In genomic region chr1:208166340-208167138, GRCh38 we compare ENCODE assay signal across 27 cellular contexts.
DNase-seq lines count a peak whose midpoint lies in the region; ATAC-seq, FAIRE-seq and TF ChIP-seq lines count a peak whose summit lies in the region.
"Had no signal": no experiment of that assay in that cellular context is flagged by ENCODE, and none has a peak within 500 bp of the region (broad histone marks: within the 10 kb centered on the region; RNA-seq: fewer than 3 reads in every experiment).

No MANE protein-coding gene starts in this region.

- no peak overlapping the region for H3K4me3 ChIP-seq in keratinocyte (ENCODE audit: control insufficient read depth in 2 of 3, extremely low read depth in 1 of 3, insufficient read depth in 2 of 3, low read depth in 1 of 3, low read length in 3 of 3)
- H3K4me3 ChIP-seq in upper lobe of right lung = no peak overlapping the region
- no peak overlapping the region for H3K4me3 ChIP-seq in transverse colon
- H3K4me3 ChIP-seq: ascending aorta, dorsolateral prefrontal cortex, gastrocnemius medialis, SJSA1, thyroid gland had no signal

- H3K9me3 ChIP-seq in keratinocyte (ENCODE audit: control insufficient read depth, low read depth, low read length) = no peaks in the 10 kb centered on the region
- no peaks in the 10 kb centered on the region for H3K9me3 ChIP-seq in upper lobe of right lung
- H3K9me3 ChIP-seq in transverse colon = no peaks in the 10 kb centered on the region
- H3K9me3 ChIP-seq: ascending aorta, gastrocnemius medialis, SJSA1, thyroid gland had no signal

- H2AFZ ChIP-seq in keratinocyte (ENCODE audit: control insufficient read depth, low read length) = no peak overlapping the region

- H3K79me2 ChIP-seq in keratinocyte (ENCODE audit: control insufficient read depth, insufficient read depth, low read length) = no peaks in the 10 kb centered on the region

- ATAC-seq in upper lobe of right lung = peak; percentile 82
- ATAC-seq: gastrocnemius medialis, PC-3 had no signal

- WGBS in transverse colon (ENCODE audit: low coverage in 1 of 2), 2 donors = 48 to 72% methylated on average over 3 to 4 of the region's 4 CpGs

- no peak for TF ChIP-seq POLR2A in transverse colon (IDR thresholded peaks at IDR 0.05)

- peaks cover 20% of the 10 kb centered on the region for H3K4me1 ChIP-seq in keratinocyte (ENCODE audit: control insufficient read depth, extremely low read depth, insufficient read depth, low read length)
- peaks cover 25% of the 10 kb centered on the region for H3K4me1 ChIP-seq in upper lobe of right lung
- peaks cover 11 to 33% (median 23%) of the 10 kb centered on the region in 4 donors for H3K4me1 ChIP-seq in transverse colon

- TF ChIP-seq CTCF in MCF 10A (IDR thresholded peaks at IDR 0.05; ENCODE audit: unreplicated experiment) = no peak
- TF ChIP-seq CTCF in keratinocyte (optimal IDR thresholded peaks at IDR 0.05 in 1 of 3, IDR thresholded peaks at IDR 0.05 in 1 of 3, conservative IDR thresholded peaks at IDR 0.05 in 1 of 3; ENCODE audit: extremely low read depth in 1 of 3, insufficient read depth in 2 of 3, low read length in 3 of 3) = no peak
- TF ChIP-seq CTCF in upper lobe of right lung (IDR thresholded peaks at IDR 0.05) = no peak
- no peak for TF ChIP-seq CTCF in transverse colon (IDR thresholded peaks at IDR 0.05)

- peak overlapping the region; percentile 3 for H3K9ac ChIP-seq in keratinocyte (ENCODE audit: control insufficient read depth, extremely low read depth, insufficient read depth, low read length)

- DNase-seq in NCI-H82 (lab: John Stamatoyannopoulos, UW) (peak; percentile 28), NCI-H82 treated with DMSO at 0.1 percent for 48 hours (lab: John Stamatoyannopoulos, UW; ENCODE audit: unreplicated experiment) (no peak), MCF 10A (ENCODE audit: unreplicated experiment) (peak; percentile 71), keratinocyte (ENCODE audit: low read depth, low spot score) (peak; percentile 45), upper lobe of right lung (no peak), NCI-H187 treated with DMSO at 0.1 percent for 48 hours (lab: John Stamatoyannopoulos, UW) (no peak), transverse colon (no peak), T1000 (lab: John Stamatoyannopoulos, UW) (no peak)
- DNase-seq: activated CD4-positive, alpha-beta T cell treated with anti-CD3 and anti-CD28 coated beads, Interleukin-2, amount 10 ng/mL, durations not matched to agents 7 days and 5 days; central memory CD4-positive, alpha-beta T cell; dorsolateral prefrontal cortex; gastrocnemius medialis; NCI-H526; occipital lobe; PC-3; stimulated activated CD4-positive, alpha-beta T cell treated with anti-CD3 and anti-CD28 coated beads, Interleukin-12 subunit alpha, Interleukin-12 subunit beta, amount 100 ng/mL, for 4 hours; stimulated activated CD4-positive, alpha-beta T cell treated with anti-CD3 and anti-CD28 coated beads, Interleukin-4, amount 100 ng/mL, for 4 hours; thyroid gland had no signal

- peak; percentile 91 for FAIRE-seq in keratinocyte (lab: Jason Lieb, UNC)
- FAIRE-seq: A204.1 had no signal

- BruUV-seq in MCF 10A (replicated peaks; lab: Mats Ljungman, UMichigan) = no TSS peak

- dilution Hi-C loops in keratinocyte (cut with MboI; ENCODE audit: extremely low pct_ligation_motif_present, low sequenced_read_pairs) = no loop called here

- H3K27me3 ChIP-seq in keratinocyte (ENCODE audit: control insufficient read depth, extremely low read depth, insufficient read depth, low read length) (no peaks in the 10 kb centered on the region), upper lobe of right lung (no peaks in the 10 kb centered on the region), transverse colon (no peaks in the 10 kb centered on the region)
- H3K27me3 ChIP-seq: ascending aorta, gastrocnemius medialis, SJSA1, thyroid gland had no signal

- peaks cover 55% of the 10 kb centered on the region for H3K4me1 Mint-ChIP-seq in MCF 10A (ENCODE audit: insufficient read depth, unreplicated experiment)
- H3K4me1 Mint-ChIP-seq: activated CD4-positive, alpha-beta T cell treated with anti-CD3 and anti-CD28 coated beads, Interleukin-2, amount 10 ng/mL, durations not matched to agents 7 days and 5 days had no signal

- H3K4me3 Mint-ChIP-seq in MCF 10A (ENCODE audit: unreplicated experiment) = no peak overlapping the region
- H3K4me3 Mint-ChIP-seq: activated CD4-positive, alpha-beta T cell treated with anti-CD3 and anti-CD28 coated beads, Interleukin-2, amount 10 ng/mL, durations not matched to agents 7 days and 5 days; activated naive CD8-positive, alpha-beta T cell; B cell; memory B cell; stimulated activated naive CD8-positive, alpha-beta T cell treated with anti-CD3 and anti-CD28 coated beads, Interleukin-15, Interleukin-2, amounts not matched to agents 100 ng/mL and 50 ng/mL, for 24 hours; T-helper 1 cell treated with Interleukin-12 subunit alpha and Interleukin-12 subunit beta and Interleukin-4 antibody, amounts not matched to agents 30 μg/mL and 1 μg/mL, for 36 hours had no signal

- H3K27ac ChIP-seq in keratinocyte (ENCODE audit: control insufficient read depth, insufficient read depth, low read length) = peak overlapping the region; percentile 47
- H3K27ac ChIP-seq in upper lobe of right lung = peak overlapping the region; percentile 31
- no peak overlapping the region for H3K27ac ChIP-seq in transverse colon
- H3K27ac ChIP-seq: ascending aorta, gastrocnemius medialis, HL-60, SJSA1, thyroid gland had no signal

- TF ChIP-seq EP300 in transverse colon (IDR thresholded peaks at IDR 0.05; ENCODE audit: low read depth) = no peak

- H3K36me3 ChIP-seq in keratinocyte (ENCODE audit: control insufficient read depth in 2 of 2, extremely low read depth in 1 of 2, insufficient read depth in 2 of 2, low read length in 2 of 2) (peaks cover 0 to 5% of the 10 kb centered on the region in 2 experiments), upper lobe of right lung (no peaks in the 10 kb centered on the region), transverse colon (no peaks in the 10 kb centered on the region)
- H3K36me3 ChIP-seq: ascending aorta, gastrocnemius medialis, thyroid gland had no signal

- H3K27me3 Mint-ChIP-seq in MCF 10A (ENCODE audit: insufficient read depth, unreplicated experiment) = no peaks in the 10 kb centered on the region

- intact Hi-C loops in MCF 10A (cut with micrococcal nuclease) (no loop called here), upper lobe of right lung (cut with DNase I) (no loop called here), transverse colon (cut with DNase I; ENCODE audit: low total_unique reads) (loop anchor here (10.0 kb wide), 1 partner anchor 68 kb away; no protein-coding TSS in a partner anchor)

- H3K9me1 ChIP-seq in keratinocyte (ENCODE audit: control insufficient read depth, extremely low read depth, insufficient read depth, low read length) = no peaks in the 10 kb centered on the region

- no peaks in the 10 kb centered on the region for H4K20me1 ChIP-seq in keratinocyte (ENCODE audit: control insufficient read depth, extremely low read depth, insufficient read depth, low read length)

- H3K36me3 Mint-ChIP-seq in MCF 10A (ENCODE audit: insufficient read depth, unreplicated experiment) = no peaks in the 10 kb centered on the region
- H3K36me3 Mint-ChIP-seq: activated naive CD8-positive, alpha-beta T cell; memory B cell had no signal

- no peak overlapping the region for H3K27ac Mint-ChIP-seq in MCF 10A (ENCODE audit: low read depth, unreplicated experiment)
- H3K27ac Mint-ChIP-seq: activated CD4-positive, alpha-beta T cell treated with anti-CD3 and anti-CD28 coated beads, Interleukin-2, amount 10 ng/mL, durations not matched to agents 7 days and 5 days; activated naive CD8-positive, alpha-beta T cell; B cell; memory B cell; stimulated activated naive CD8-positive, alpha-beta T cell treated with anti-CD3 and anti-CD28 coated beads, Interleukin-15, Interleukin-2, amounts not matched to agents 100 ng/mL and 50 ng/mL, for 24 hours; T-helper 1 cell treated with Interleukin-12 subunit alpha and Interleukin-12 subunit beta and Interleukin-4 antibody, amounts not matched to agents 30 μg/mL and 1 μg/mL, for 36 hours had no signal

- CTCF ChIA-PET in MCF 10A (lab: Yijun Ruan, JAX) = interaction anchor here (0.5 to 47.3 kb wide), 14 partner anchors 15 to 1041 kb away, joined by 3 to 1037 read pairs (median 4); partner anchors contain the start of gene PLXNA2

- in situ Hi-C loops in transverse colon (cut with MboI; ENCODE audit: low pct_ligation_motif_present in 1 of 4, low pct_unique_long_range_greater_than_20kb in 1 of 4, low sequenced_read_pairs in 3 of 4) = no loop called here

- POLR2A ChIA-PET in MCF 10A (lab: Yijun Ruan, JAX) = interaction anchor here (0.6 to 3.6 kb wide), 20 partner anchors 8 to 1507 kb away, joined by 3 to 24 read pairs (median 4); partner anchors contain the start of gene PLXNA2

- peak overlapping the region; percentile 27 for H3K4me2 ChIP-seq in keratinocyte (ENCODE audit: control insufficient read depth, extremely low read depth, insufficient read depth, low read depth, low read length)

- H3K9me3 Mint-ChIP-seq in MCF 10A (ENCODE audit: unreplicated experiment) = no peaks in the 10 kb centered on the region
- H3K9me3 Mint-ChIP-seq: activated CD4-positive, alpha-beta T cell treated with anti-CD3 and anti-CD28 coated beads, Interleukin-2, amount 10 ng/mL, durations not matched to agents 7 days and 5 days; memory B cell; stimulated activated naive CD8-positive, alpha-beta T cell treated with anti-CD3 and anti-CD28 coated beads, Interleukin-15, Interleukin-2, amounts not matched to agents 100 ng/mL and 50 ng/mL, for 24 hours; T-helper 1 cell treated with Interleukin-12 subunit alpha and Interleukin-12 subunit beta and Interleukin-4 antibody, amounts not matched to agents 30 μg/mL and 1 μg/mL, for 36 hours had no signal

Comparison
In these comparisons a context has a peak if more than half of its experiments do, and no peak if none do; other contexts are left out.
1. DNase-seq: peak in NCI-H82 (single experiment), MCF 10A (single experiment) and keratinocyte (single experiment); none in NCI-H82 treated with DMSO at 0.1 percent for 48 hours (single experiment), upper lobe of right lung (single experiment), NCI-H187 treated with DMSO at 0.1 percent for 48 hours (single experiment), transverse colon (single experiment) and T1000 (single experiment).
2. H3K27ac ChIP-seq: peak in keratinocyte (single experiment) and upper lobe of right lung (single experiment); none in transverse colon (0 of 4).